In genomic region chrY:7923476-7924017, GRCh38 we compare ENCODE assay signal across 25 cellular contexts.
"Had no signal": no experiment of that assay in that cellular context is flagged by ENCODE, and none has a peak within 500 bp of the region (broad histone marks: within the 10 kb centered on the region; RNA-seq: fewer than 3 reads in every experiment).

No MANE protein-coding gene starts in this region.

- H3K27ac Mint-ChIP-seq: immature natural killer cell; naive thymus-derived CD8-positive, alpha-beta T cell; nephron; stimulated activated naive B cell treated with anti-CD40 and anti-IgM and Interleukin-4, amounts not matched to agents 10 μg/mL and 1 μg/mL and 100 μg/mL, for 72 hours; stimulated activated naive CD8-positive, alpha-beta T cell treated with anti-CD3 and anti-CD28 coated beads, Interleukin-15, Interleukin-2, amounts not matched to agents 100 ng/mL and 50 ng/mL, for 24 hours; type B pancreatic cell had no signal

- H3K36me3 Mint-ChIP-seq: immature natural killer cell; naive thymus-derived CD8-positive, alpha-beta T cell; stimulated activated naive B cell treated with anti-CD40 and anti-IgM and Interleukin-4, amounts not matched to agents 10 μg/mL and 1 μg/mL and 100 μg/mL, for 72 hours; type B pancreatic cell had no signal

- H3K27me3 Mint-ChIP-seq: naive thymus-derived CD8-positive, alpha-beta T cell; stimulated activated naive B cell treated with anti-CD40 and anti-IgM and Interleukin-4, amounts not matched to agents 10 μg/mL and 1 μg/mL and 100 μg/mL, for 72 hours; stimulated activated naive CD8-positive, alpha-beta T cell treated with anti-CD3 and anti-CD28 coated beads, Interleukin-15, Interleukin-2, amounts not matched to agents 100 ng/mL and 50 ng/mL, for 24 hours; type B pancreatic cell had no signal

- DNase-seq: hypothalamus; immature natural killer cell; kidney; left colon; left lung; lower lobe of right lung; mammary epithelial cell; mesenchymal stem cell; naive thymus-derived CD8-positive, alpha-beta T cell; nucleus accumbens; pancreas; posterior cingulate gyrus; retina; right cardiac atrium; stimulated activated CD4-positive, alpha-beta T cell treated with anti-CD3 and anti-CD28 coated beads, Interleukin-2, amount 100 ng/mL, for 48 hours; stimulated activated CD4-positive, alpha-beta T cell treated with anti-CD3 and anti-CD28 coated beads, Interleukin-4, amount 100 ng/mL, for 4 hours; stimulated activated CD8-positive, alpha-beta memory T cell treated with anti-CD3 and anti-CD28 coated beads, Interleukin-4, amount 100 ng/mL, for 48 hours; stimulated activated naive B cell treated with anti-CD40 and anti-IgM and Interleukin-4, amounts not matched to agents 10 μg/mL and 1 μg/mL and 100 μg/mL, for 72 hours; substantia nigra; uterus had no signal

- H3K4me3 Mint-ChIP-seq: immature natural killer cell; naive thymus-derived CD8-positive, alpha-beta T cell; nephron; neural crest cell; stimulated activated naive B cell treated with anti-CD40 and anti-IgM and Interleukin-4, amounts not matched to agents 10 μg/mL and 1 μg/mL and 100 μg/mL, for 72 hours; stimulated activated naive CD8-positive, alpha-beta T cell treated with anti-CD3 and anti-CD28 coated beads, Interleukin-15, Interleukin-2, amounts not matched to agents 100 ng/mL and 50 ng/mL, for 24 hours; type B pancreatic cell had no signal

- H3K4me1 Mint-ChIP-seq: immature natural killer cell; naive thymus-derived CD8-positive, alpha-beta T cell; nephron; neural crest cell; stimulated activated naive B cell treated with anti-CD40 and anti-IgM and Interleukin-4, amounts not matched to agents 10 μg/mL and 1 μg/mL and 100 μg/mL, for 72 hours had no signal

- ATAC-seq: left colon; left lung; lower lobe of right lung; naive thymus-derived CD8-positive, alpha-beta T cell; pancreas; right cardiac atrium; sciatic nerve; stimulated activated naive B cell treated with anti-CD40 and anti-IgM and Interleukin-4, amounts not matched to agents 10 μg/mL and 1 μg/mL and 100 μg/mL, for 72 hours had no signal

- H3K9me3 Mint-ChIP-seq: immature natural killer cell; naive thymus-derived CD8-positive, alpha-beta T cell; nephron; neural crest cell; stimulated activated naive B cell treated with anti-CD40 and anti-IgM and Interleukin-4, amounts not matched to agents 10 μg/mL and 1 μg/mL and 100 μg/mL, for 72 hours; stimulated activated naive CD8-positive, alpha-beta T cell treated with anti-CD3 and anti-CD28 coated beads, Interleukin-15, Interleukin-2, amounts not matched to agents 100 ng/mL and 50 ng/mL, for 24 hours; type B pancreatic cell had no signal
